ENCODE assay signal across 13 cellular contexts in genomic region chr2:85259865-85260264, GRCh38.
DNase-seq lines count a peak whose midpoint lies in the region; ATAC-seq, FAIRE-seq and TF ChIP-seq lines count a peak whose summit lies in the region.
"Had no signal": no experiment of that assay in that cellular context is flagged by ENCODE, and none has a peak within 500 bp of the region (broad histone marks: within the 10 kb centered on the region; RNA-seq: fewer than 3 reads in every experiment).

No MANE protein-coding gene starts in this region.

- FAIRE-seq in GM12892 (lab: Jason Lieb, UNC) = no peak

- no peak for TF ChIP-seq POLR2A in GM12892 (IDR thresholded peaks at IDR 0.05; ENCODE audit: low read depth, low read length)

- H3K27ac ChIP-seq in SK-N-MC = peak overlapping the region; percentile 95
- H3K27ac ChIP-seq in iPS-20b (ENCODE audit: low read length) = no peak overlapping the region
- peak overlapping the region in 14 of 21 experiments; percentile 0 to 81 (median 48) for H3K27ac ChIP-seq in skin epidermis

- ATAC-seq in GM21367 (IDR thresholded peaks at IDR 0.05; ENCODE audit: unreplicated experiment) = no peak
- ATAC-seq: stimulated activated naive CD8-positive, alpha-beta T cell treated with anti-CD3 and anti-CD28 coated beads, Interleukin-15, amount 100 ng/mL, for 72 hours had no signal

- no peaks in the 10 kb centered on the region for H3K9me3 ChIP-seq in SK-N-MC (ENCODE audit: low read depth, low read length)
- H3K9me3 ChIP-seq in iPS-20b (ENCODE audit: insufficient read depth, low read depth, low read length) = no peaks in the 10 kb centered on the region

- DNase-seq in ELF-1 (ENCODE audit: low read depth, low spot score) = peak; percentile 78
- DNase-seq in SK-N-MC (ENCODE audit: low read depth, low spot score) = no peak
- no peak for DNase-seq in GM12892 (ENCODE audit: insufficient read length)
- no peak for DNase-seq in iPS-NIHi11 (ENCODE audit: low spot score)
- DNase-seq in Ammon's horn (ENCODE audit: low spot score) = no peak
- DNase-seq: activated CD4-positive, CD25-positive, alpha-beta regulatory T cell treated with anti-CD3 and anti-CD28 coated beads, Interleukin-2, amount 50 U/mL, for 72 hours; activated naive CD8-positive, alpha-beta T cell treated with anti-CD3 and anti-CD28 coated beads for 36 hours; hippocampal formation; NCI-H2171; stimulated activated naive CD8-positive, alpha-beta T cell treated with anti-CD3 and anti-CD28 coated beads, Interleukin-15, amount 100 ng/mL, for 72 hours had no signal

- H3K27me3 ChIP-seq in iPS-20b (ENCODE audit: insufficient read depth, low read length) = no peaks in the 10 kb centered on the region

- H3K36me3 ChIP-seq in SK-N-MC (ENCODE audit: insufficient read depth, low read length) (no peaks in the 10 kb centered on the region), iPS-20b (ENCODE audit: insufficient read depth, low read depth, low read length) (peaks cover 18% of the 10 kb centered on the region; the same call in 1 of the 2 replicates)

- peaks cover 67% of the 10 kb centered on the region for H3K4me1 ChIP-seq in iPS-20b (ENCODE audit: insufficient read depth, low read length)

- H3K9ac ChIP-seq in SK-N-MC (ENCODE audit: insufficient read length) (peak overlapping the region; percentile 60), iPS-20b (ENCODE audit: low read depth, low read length) (0 out of 2 replicates have a peak overlapping the region, but pooled peaks have one; percentile 21)

- H3K4me3 ChIP-seq in SK-N-MC (peak overlapping the region; percentile 55), iPS-20b (ENCODE audit: low read length) (no peak overlapping the region), skin epidermis (no peak overlapping the region)
